Comparison of ENCODE assay signal across 1 cellular context in genomic region chr6:5960456-5960855, GRCh38.
TF ChIP-seq lines count a peak whose summit lies in the region.

No MANE protein-coding gene starts in this region.

TF ChIP-seq in GM23338, 12 proteins besides CTCF, POLR2A, EP300 and RAD21 (continued from another document):
- TF ChIP-seq ZNF462 (CRISPR knock-in tag; IDR thresholded peaks at IDR 0.05) (no peak), ETS1 (IDR thresholded peaks at IDR 0.05) (no peak), POLR2AphosphoS5 (IDR thresholded peaks at IDR 0.05; ENCODE audit: low read depth) (no peak), STAT1 (IDR thresholded peaks at IDR 0.05; ENCODE audit: unreplicated experiment) (no peak)
